Comparison of ENCODE assay signal across 11 cellular contexts in genomic region chr11:70381872-70382842, GRCh38. TPM values are rescaled to one million over a fixed set of nuclear protein-coding genes. Genes with fewer than 3 reads are reported as not detected.
DNase-seq lines count a peak whose midpoint lies in the region; ATAC-seq, FAIRE-seq and TF ChIP-seq lines count a peak whose summit lies in the region.
"Had no signal": no experiment of that assay in that cellular context is flagged by ENCODE, and none has a peak within 500 bp of the region (broad histone marks: within the 10 kb centered on the region; RNA-seq: fewer than 3 reads in every experiment).

No MANE protein-coding gene starts in this region.

- H3K79me2 ChIP-seq in mesendoderm (ENCODE audit: control insufficient read depth, insufficient read depth, low read length), result no peaks in the 10 kb centered on the region

- H3K4me2 ChIP-seq in mesendoderm (ENCODE audit: low read length), result no peak overlapping the region
- H3K4me2 ChIP-seq: BLaER1 treated with 17β-estradiol and CSF1 and Interleukin-3, amounts not matched to agents 10 nM and 100 nM had no signal

- H4K5ac ChIP-seq in mesendoderm (ENCODE audit: low read length), result no peak overlapping the region

- intact Hi-C loops in Right ventricle myocardium superior (cut with DNase I), result no loop called here
- intact Hi-C loops in aorta (cut with DNase I), result no loop called here

- H3K23ac ChIP-seq in mesendoderm (ENCODE audit: low read length), result no peak overlapping the region

- no peak for TF ChIP-seq POLR2A in suprapubic skin (IDR thresholded peaks at IDR 0.05)

- H3K4ac ChIP-seq in mesendoderm (ENCODE audit: low read depth, low read length), result no peak overlapping the region

- peak overlapping the region; percentile 45 for H3K56ac ChIP-seq in mesendoderm (ENCODE audit: low read length)

- no CpG with 5 or more reads among the region's 15 CpGs for WGBS in mesendoderm (ENCODE audit: extremely low coverage, insufficient coverage, low lambda C conversion rate)
- WGBS in aorta, 2 donors, result 52 to 55% methylated on average over 15 of the region's 15 CpGs
- WGBS in suprapubic skin, result 77% methylated on average over 15 of the region's 15 CpGs

- TF ChIP-seq EP300 in suprapubic skin (IDR thresholded peaks at IDR 0.05), result no peak

- H2BK5ac ChIP-seq in mesendoderm (ENCODE audit: low read length), result no peak overlapping the region

- no peak overlapping the region for H3K9ac ChIP-seq in mesendoderm (ENCODE audit: low read length)
- H3K9ac ChIP-seq: BLaER1 treated with 17β-estradiol and CSF1 and Interleukin-3, amounts not matched to agents 10 nM and 100 nM had no signal

- no peak overlapping the region for H4K8ac ChIP-seq in mesendoderm (ENCODE audit: low read depth, low read length)

- no peak overlapping the region for H2BK15ac ChIP-seq in mesendoderm (replicated peaks; ENCODE audit: low read depth)

- peaks cover 3% of the 10 kb centered on the region for H3K79me1 ChIP-seq in mesendoderm (ENCODE audit: low read length)

- H2BK120ac ChIP-seq in mesendoderm (ENCODE audit: low read depth, low read length), result no peak overlapping the region

- FAIRE-seq in urothelium cell line (lab: Jason Lieb, UNC), result no peak

- DNase-seq in cardiac muscle cell (ENCODE audit: low read depth in 1 of 2, low spot score in 1 of 2) (peak in 1 of 2 donors; percentile 21), Right ventricle myocardium superior (no peak), cardiac fibroblast (ENCODE audit: low read depth in 2 of 2) (peak; percentile 42 to 44), mesendoderm (peak; percentile 89), aorta (peak in 1 of 2 donors; percentile 28), suprapubic skin (ENCODE audit: low spot score in 2 of 2) (no peak), urothelium cell line (ENCODE audit: low spot score) (no peak)
- DNase-seq: activated T-cell treated with anti-CD3 and anti-CD28 coated beads, Interleukin-2, amount 50 U/mL, for 48 hours; NCI-H2029 treated with DMSO at 0.1 percent for 48 hours had no signal

- H3K36me3 ChIP-seq in cardiac muscle cell (peaks cover 20% of the 10 kb centered on the region), mesendoderm (ENCODE audit: control insufficient read depth, insufficient read depth, low read length) (peaks cover 7% of the 10 kb centered on the region), aorta (ENCODE audit: control insufficient read depth in 1 of 2, insufficient read depth in 2 of 2, low read length in 1 of 2) (peaks cover 0 to 5% of the 10 kb centered on the region in 2 donors), suprapubic skin (peaks cover 55% of the 10 kb centered on the region)

- no peak overlapping the region for H2AK5ac ChIP-seq in mesendoderm (ENCODE audit: low read length)

- no peak overlapping the region for H3K18ac ChIP-seq in mesendoderm (ENCODE audit: low read length)

- TF ChIP-seq CTCF in cardiac muscle cell (IDR thresholded peaks at IDR 0.05; ENCODE audit: low read depth, low read length) (no peak), cardiac fibroblast (IDR thresholded peaks at IDR 0.05; ENCODE audit: low read depth, low read length) (peak; percentile 7), suprapubic skin (IDR thresholded peaks at IDR 0.05) (no peak)

- H3K4me1 ChIP-seq in cardiac muscle cell (ENCODE audit: low read depth) (no peaks in the 10 kb centered on the region), mesendoderm (ENCODE audit: control insufficient read depth, low read depth, low read length) (peaks cover 7% of the 10 kb centered on the region), aorta (ENCODE audit: control insufficient read depth in 1 of 2, insufficient read depth in 2 of 2, low read length in 2 of 2) (no peaks in the 10 kb centered on the region), suprapubic skin (no peaks in the 10 kb centered on the region)

- ATAC-seq in Right ventricle myocardium superior (ENCODE audit: poor library complexity), result no peak
- peak; percentile 17 for ATAC-seq in aorta (ENCODE audit: low FRiP score)
- ATAC-seq in GM21723 (IDR thresholded peaks at IDR 0.05; ENCODE audit: unreplicated experiment), result no peak

- H3K4me3 ChIP-seq in cardiac muscle cell (no peak overlapping the region), cardiac fibroblast (replicated peaks in 1 of 2; ENCODE audit: low read depth in 2 of 2, low read length in 2 of 2) (no peak overlapping the region), mesendoderm (ENCODE audit: low read length) (no peak overlapping the region), aorta (ENCODE audit: low read length in 2 of 2) (no peak overlapping the region), suprapubic skin (no peak overlapping the region)
- H3K4me3 ChIP-seq: BLaER1 treated with 17β-estradiol and CSF1 and Interleukin-3, amounts not matched to agents 10 nM and 100 nM had no signal

- H3K9me3 ChIP-seq in cardiac muscle cell (ENCODE audit: low read depth) (no peaks in the 10 kb centered on the region), aorta (ENCODE audit: control insufficient read depth, low read length) (no peaks in the 10 kb centered on the region), suprapubic skin (no peaks in the 10 kb centered on the region)
- H3K9me3 ChIP-seq: BLaER1 treated with 17β-estradiol and CSF1 and Interleukin-3, amounts not matched to agents 10 nM and 100 nM had no signal

- H3K27ac ChIP-seq in cardiac muscle cell (peak overlapping the region; percentile 1), mesendoderm (ENCODE audit: low read depth, low read length) (no peak overlapping the region), aorta (ENCODE audit: low read depth in 1 of 2, low read length in 2 of 2) (peak overlapping the region in 1 of 2 donors; percentile 17), suprapubic skin (no peak overlapping the region)
- H3K27ac ChIP-seq: BLaER1 treated with 17β-estradiol and CSF1 and Interleukin-3, amounts not matched to agents 10 nM and 100 nM had no signal

- H3K27me3 ChIP-seq in cardiac muscle cell (no peaks in the 10 kb centered on the region), mesendoderm (ENCODE audit: insufficient read depth, low read length, poor library complexity) (no peaks in the 10 kb centered on the region), aorta (ENCODE audit: control insufficient read depth in 1 of 2, insufficient read depth in 2 of 2, low read length in 1 of 2) (no peaks in the 10 kb centered on the region), suprapubic skin (no peaks in the 10 kb centered on the region)
- H3K27me3 ChIP-seq: BLaER1 treated with 17β-estradiol and CSF1 and Interleukin-3, amounts not matched to agents 10 nM and 100 nM had no signal

RNA-seq across cellular contexts. Expression of gene CTTN, which starts 16.2 kb away (rescaled TPM):
- total RNA-seq in cardiac muscle cell (167 and 245 TPM in 2 replicates), Right ventricle myocardium superior (156 TPM), aorta (100 to 1,000 TPM; 280 to 355 TPM), suprapubic skin (100 to 1,000 TPM; 179 to 458 (median 200) TPM)
- polyA plus RNA-seq in cardiac muscle cell (72.5 and 77.9 TPM in 2 replicates), aorta (100 to 1,000 TPM in 1 of 2 donors, 10 to 100 TPM in 1; 67.6 to 290 TPM)
- polyA plus RNA-seq in mesendoderm (2013, experiment 1 of 2), result 116 TPM
- 115 TPM for polyA plus RNA-seq in mesendoderm (2013, experiment 2 of 2)

Comparison
In these comparisons a context has a peak if more than half of its experiments do, and no peak if none do; other contexts are left out.
1. DNase-seq: peak in cardiac fibroblast (2 of 2) and mesendoderm (single experiment); none in Right ventricle myocardium superior (single experiment), suprapubic skin (0 of 2) and urothelium cell line (single experiment).